In the genomic region with DNA sequence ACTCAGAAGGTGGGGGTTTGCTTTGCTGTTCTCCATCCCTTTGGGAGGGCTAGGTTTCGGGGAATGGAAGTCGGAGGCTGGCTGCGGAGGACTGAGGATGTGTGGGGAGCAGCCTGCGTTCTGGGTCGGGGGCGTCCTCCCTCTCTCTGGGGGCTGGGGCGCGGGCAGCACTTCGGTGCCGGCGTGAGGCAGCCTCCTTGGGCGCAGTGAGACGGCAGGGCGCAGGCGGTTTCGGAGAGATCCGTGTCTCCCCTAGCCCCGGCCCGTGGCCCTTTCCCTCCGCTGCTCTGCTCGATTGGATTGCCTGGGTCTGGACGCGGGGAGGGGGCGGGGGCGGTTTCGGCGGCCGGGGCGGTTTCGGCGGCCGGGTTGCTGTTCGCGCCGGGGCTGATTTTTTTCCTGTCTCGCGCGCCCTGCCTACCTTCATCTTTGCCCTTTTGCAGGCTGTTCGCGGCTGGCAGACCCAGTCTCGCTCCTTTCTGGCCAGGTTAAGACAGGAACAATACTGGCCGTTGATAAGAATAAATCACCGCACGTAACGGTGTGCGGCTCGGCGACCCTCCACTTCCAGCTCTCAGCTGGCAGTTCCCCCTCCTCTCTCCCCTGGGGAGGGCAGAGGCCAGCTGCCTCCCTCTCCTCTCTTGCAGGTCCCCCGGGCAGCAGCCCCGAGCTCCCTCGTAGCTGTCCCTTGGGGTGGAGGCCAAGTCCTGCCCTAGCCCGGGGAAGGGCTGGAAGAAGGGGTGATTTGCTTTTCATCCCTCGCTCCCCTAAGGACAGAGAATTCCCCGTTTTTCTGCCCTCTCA, we compare ENCODE assay signal across 8 cellular contexts. TPM values are rescaled to one million over a fixed set of nuclear protein-coding genes. Genes with fewer than 3 reads are reported as not detected.
DNase-seq lines count a peak whose midpoint lies in the region; ATAC-seq and TF ChIP-seq lines count a peak whose summit lies in the region.

No MANE protein-coding gene starts in this region.

- H3K4me1 Mint-ChIP-seq in progenitor cell of endocrine pancreas (ENCODE audit: low read depth), result peaks cover 11% of the 10 kb centered on the region

- intact Hi-C loops in heart left ventricle (cut with DNase I), result loop anchor here (2.0 to 10.0 kb wide), 17 partner anchors 122 to 626 kb away; no protein-coding TSS in a partner anchor

- peak overlapping the region; percentile 65 to 97 (median 88) for H3K4me3 ChIP-seq in heart left ventricle

- peaks cover 0 to 47% (median 18%) of the 10 kb centered on the region in 12 donors for H3K4me1 ChIP-seq in heart left ventricle

- no peaks in the 10 kb centered on the region for H3K36me3 Mint-ChIP-seq in progenitor cell of endocrine pancreas (ENCODE audit: insufficient read depth)

- WGBS in heart left ventricle, 4 donors, result 0 to 1% (median 1%) methylated on average over 33 to 54 of the region's 54 CpGs

- H3K9me3 ChIP-seq in heart left ventricle, result peaks cover 0 to 11% (median 6%) of the 10 kb centered on the region in 12 donors

- H3K27me3 Mint-ChIP-seq in progenitor cell of endocrine pancreas, result peaks cover 7% of the 10 kb centered on the region

- H3K27me3 ChIP-seq in heart left ventricle, result peaks cover 0 to 28% (median 0%) of the 10 kb centered on the region in 9 donors

- H3K27ac Mint-ChIP-seq in progenitor cell of endocrine pancreas, result peak overlapping the region; percentile 85

- TF ChIP-seq CTCF in VCaP (conservative IDR thresholded peaks at IDR 0.05) (no peak), heart left ventricle (IDR thresholded peaks at IDR 0.05) (no peak), progenitor cell of endocrine pancreas (IDR thresholded peaks at IDR 0.05; ENCODE audit: unreplicated experiment) (no peak)

- no peak for TF ChIP-seq POLR2A in heart left ventricle (IDR thresholded peaks at IDR 0.05)

- DNase-seq in NCI-H146 (lab: John Stamatoyannopoulos, UW) (peak; percentile 42), NCI-H146 treated with DMSO at 0.1 percent for 48 hours (lab: John Stamatoyannopoulos, UW; ENCODE audit: unreplicated experiment) (no peak), heart left ventricle (peak; percentile 47 to 65 (median 53)), progenitor cell of endocrine pancreas (ENCODE audit: low spot score, unreplicated experiment) (peak; percentile 23), GM19238 (ENCODE audit: insufficient read length, low spot score) (no peak)

- ATAC-seq in heart left ventricle, result peak in 3 of 4 donors; percentile 4 to 6 (median 5)
- ATAC-seq in GM21529 (IDR thresholded peaks at IDR 0.05; ENCODE audit: unreplicated experiment), result no peak
- ATAC-seq in HG03025 (IDR thresholded peaks at IDR 0.05; ENCODE audit: low FRiP score, unreplicated experiment), result no peak

- no peaks in the 10 kb centered on the region for H3K36me3 ChIP-seq in heart left ventricle

- peak overlapping the region; percentile 96 for H3K4me3 Mint-ChIP-seq in progenitor cell of endocrine pancreas (ENCODE audit: low read depth)

- H3K27ac ChIP-seq in VCaP (peak overlapping the region; percentile 95; the same call in 1 of the 2 replicates), heart left ventricle (peak overlapping the region; percentile 91 to 98 (median 96))

- peaks cover 3% of the 10 kb centered on the region for H3K9me3 Mint-ChIP-seq in progenitor cell of endocrine pancreas (ENCODE audit: low read depth)

RNA-seq across cellular contexts. Expression of gene PTPRG, which starts 1.6 kb away (rescaled TPM):
- 10 to 100 TPM; 23.5 to 48.5 (median 35.6) TPM for total RNA-seq in heart left ventricle
- polyA plus RNA-seq in heart left ventricle, result 10 to 100 TPM in 1 of 2 donors, 1 to 10 TPM in 1; 8.0 to 16.4 TPM
- 44.3 and 49.1 TPM in 2 replicates for total RNA-seq in progenitor cell of endocrine pancreas

Comparison
In these comparisons a context has a peak if more than half of its experiments do, and no peak if none do; other contexts are left out.
1. DNase-seq: peak in NCI-H146 (single experiment), heart left ventricle (5 of 5) and progenitor cell of endocrine pancreas (single experiment); none in NCI-H146 treated with DMSO at 0.1 percent for 48 hours (single experiment) and GM19238 (single experiment).
2. ATAC-seq: peak in heart left ventricle (3 of 4); none in GM21529 (single experiment) and HG03025 (single experiment).